In the genomic region with DNA sequence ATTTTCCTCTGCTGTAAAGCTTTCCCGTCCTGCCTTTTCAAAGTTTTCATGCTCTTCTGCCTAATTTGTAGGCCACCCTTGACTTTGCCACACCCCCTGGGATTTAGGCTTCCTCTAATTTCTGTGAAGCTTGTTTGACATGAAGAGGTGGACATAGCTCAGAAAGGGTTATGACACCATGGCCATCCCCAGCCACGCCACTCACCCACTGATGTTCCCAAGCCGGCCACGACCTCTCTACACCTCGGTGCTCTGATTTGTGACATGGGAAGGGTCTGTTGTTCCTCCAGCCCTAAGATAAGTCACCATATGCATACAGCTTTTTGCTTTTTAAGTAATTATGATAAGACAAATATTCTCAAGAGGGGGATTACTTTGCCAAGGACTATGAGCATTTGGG, we compare ENCODE assay signal across 29 cellular contexts.
"Had no signal": no experiment of that assay in that cellular context is flagged by ENCODE, and none has a peak within 500 bp of the region (broad histone marks: within the 10 kb centered on the region; RNA-seq: fewer than 3 reads in every experiment).

No MANE protein-coding gene starts in this region.

- DNase-seq: activated CD4-positive, alpha-beta memory T cell treated with anti-CD3 and anti-CD28 coated beads, Interleukin-2, amount 10 ng/mL, durations not matched to agents 7 days and 5 days; activated CD4-positive, alpha-beta T cell treated with anti-CD3 and anti-CD28 coated beads for 36 hours; activated CD4-positive, alpha-beta T cell treated with anti-CD3 and anti-CD28 coated beads, Interleukin-2, amount 10 ng/mL, durations not matched to agents 7 days and 5 days; activated CD4-positive, alpha-beta T cell treated with anti-CD3 and anti-CD28 coated beads, Interleukin-2, amount 50 U/mL, for 4 hours; activated CD4-positive, CD25-positive, alpha-beta regulatory T cell; activated CD4-positive, CD25-positive, alpha-beta regulatory T cell treated with anti-CD3 and anti-CD28 coated beads, Interleukin-2, amount 50 U/mL, for 72 hours; activated CD8-positive, alpha-beta memory T cell treated with anti-CD3 and anti-CD28 coated beads, Interleukin-2, amount 50 U/mL, for 48 hours; activated gamma-delta T cell; activated naive CD4-positive, alpha-beta T cell; activated naive CD4-positive, alpha-beta T cell treated with anti-CD3 and anti-CD28 coated beads, Interleukin-2, amount 10 ng/mL, durations not matched to agents 7 days and 5 days; activated naive CD8-positive, alpha-beta T cell treated with anti-CD3 and anti-CD28 coated beads, Interleukin-2, amount 10 ng/mL, durations not matched to agents 7 days and 5 days; activated T-cell treated with anti-CD3 and anti-CD28 coated beads for 4 hours; activated T-cell treated with anti-CD3 and anti-CD28 coated beads, Interleukin-2, amount 50 U/mL, for 72 hours; central memory CD4-positive, alpha-beta T cell; cerebellar nuclear complex; colonic mucosa; effector memory CD4-positive, alpha-beta T cell; foreskin keratinocyte; gastrocnemius medialis; heart right ventricle; hippocampal formation; T-helper 17 cell; T1000 had no signal

- H3K9me3 ChIP-seq: ascending aorta, colonic mucosa, gastrocnemius medialis had no signal

- H3K27ac ChIP-seq: ascending aorta, breast epithelium, cardiac muscle cell, colonic mucosa, dorsolateral prefrontal cortex, foreskin keratinocyte, gastrocnemius medialis, heart right ventricle had no signal

- H3K36me3 ChIP-seq: ascending aorta, breast epithelium, cardiac muscle cell, colonic mucosa, gastrocnemius medialis, heart right ventricle had no signal

- ATAC-seq: activated CD4-positive, alpha-beta T cell treated with anti-CD3 and anti-CD28 coated beads for 36 hours; activated naive CD4-positive, alpha-beta T cell treated with anti-CD3 and anti-CD28 coated beads, Interleukin-2, amount 50 U/mL, for 72 hours; activated T-cell treated with anti-CD3 and anti-CD28 coated beads, Interleukin-2, amount 50 U/mL, for 72 hours; esophagus mucosa; foreskin keratinocyte; gastrocnemius medialis; heart right ventricle; T-helper 17 cell had no signal

- H3K4me1 ChIP-seq: ascending aorta, breast epithelium, colonic mucosa, foreskin keratinocyte, gastrocnemius medialis, heart right ventricle had no signal

- H3K27me3 ChIP-seq: ascending aorta, colonic mucosa, foreskin keratinocyte had no signal

- H3K4me3 ChIP-seq: ascending aorta, breast epithelium, cardiac muscle cell, colonic mucosa, dorsolateral prefrontal cortex, gastrocnemius medialis, heart right ventricle had no signal
